ENCODE assay signal across 8 cellular contexts in genomic region chr14:35403085-35403396, GRCh38. TPM values are rescaled to one million over a fixed set of nuclear protein-coding genes. Genes with fewer than 3 reads are reported as not detected.
DNase-seq lines count a peak whose midpoint lies in the region; TF ChIP-seq lines count a peak whose summit lies in the region.

No MANE protein-coding gene starts in this region.

- no peaks in the 10 kb centered on the region for H3K27me3 ChIP-seq in OCI-LY1 (ENCODE audit: insufficient read depth, low read length)
- H3K27me3 ChIP-seq in kidney epithelial cell (ENCODE audit: control insufficient read depth, insufficient read depth, low read length) = no peaks in the 10 kb centered on the region

- no peaks in the 10 kb centered on the region for H4K20me1 ChIP-seq in OCI-LY1 (ENCODE audit: insufficient read depth, low read length)

- H3K4me1 ChIP-seq in OCI-LY1 (ENCODE audit: insufficient read depth, low read length, severe bottlenecking) = peaks cover 52% of the 10 kb centered on the region

- H3K4me2 ChIP-seq in OCI-LY1 (ENCODE audit: low read length) = peak overlapping the region; percentile 97

- no peaks in the 10 kb centered on the region for H3K9me3 ChIP-seq in OCI-LY1 (ENCODE audit: low read length)

- H3K27ac ChIP-seq in OCI-LY1 (ENCODE audit: low read depth, low read length, poor library complexity, severe bottlenecking) = peak overlapping the region; percentile 80

- H3K4me3 ChIP-seq in AG10803 (ENCODE audit: low read length) (peak overlapping the region; percentile 84), OCI-LY1 (ENCODE audit: low read depth, low read length, poor library complexity, severe bottlenecking) (peak overlapping the region; percentile 91), kidney epithelial cell (ENCODE audit: low read depth, low read length) (peak overlapping the region; percentile 95)

- TF ChIP-seq CTCF in AG10803 (conservative IDR thresholded peaks at IDR 0.05; ENCODE audit: low read length) = no peak
- TF ChIP-seq CTCF in OCI-LY1 (IDR thresholded peaks at IDR 0.05; ENCODE audit: low read length) = no peak
- TF ChIP-seq CTCF in kidney epithelial cell (IDR thresholded peaks at IDR 0.05; ENCODE audit: insufficient read depth, low read length, poor library complexity, severe bottlenecking) = no peak

- no peak for DNase-seq in AG10803 (ENCODE audit: low read depth)
- peak; percentile 62 for DNase-seq in astrocyte of the hippocampus (ENCODE audit: low read depth, low spot score)
- no peak for DNase-seq in kidney epithelial cell (ENCODE audit: low read depth)
- DNase-seq in stimulated activated CD4-positive, alpha-beta T cell treated with anti-CD3 and anti-CD28 coated beads, Interleukin-4, amount 100 ng/mL, for 48 hours (ENCODE audit: low read depth in 2 of 2) = peak; percentile 33 to 51
- DNase-seq in SIG-M5 (lab: John Stamatoyannopoulos, UW) = no peak
- DNase-seq in COLO829 (ENCODE audit: low spot score) = no peak
- no peak for DNase-seq in NCI-H774 (lab: John Stamatoyannopoulos, UW)

- peak overlapping the region; percentile 88 for H3K9ac ChIP-seq in OCI-LY1 (ENCODE audit: low read length)

- no peak overlapping the region for H2AFZ ChIP-seq in OCI-LY1 (ENCODE audit: low read length)

- H3K36me3 ChIP-seq in OCI-LY1 (ENCODE audit: insufficient read depth, low read length) (peaks cover 44% of the 10 kb centered on the region), kidney epithelial cell (ENCODE audit: control insufficient read depth, insufficient read depth, low read length) (peaks cover 3% of the 10 kb centered on the region)

- H3K79me2 ChIP-seq in OCI-LY1 (ENCODE audit: insufficient read depth, low read length) = no peaks in the 10 kb centered on the region

- no peaks in the 10 kb centered on the region for H3K9me2 ChIP-seq in OCI-LY1 (ENCODE audit: low read depth, low read length)

- H3F3A ChIP-seq in OCI-LY1 (ENCODE audit: insufficient read depth, low read length) = no peaks in the 10 kb centered on the region

RNA-seq across cellular contexts. Expression of gene NFKBIA, which starts 1.5 kb away (rescaled TPM):
- 196 and 240 TPM in 2 replicates for total RNA-seq in kidney epithelial cell

Comparison
In these comparisons a context has a peak if more than half of its experiments do, and no peak if none do; other contexts are left out.
1. DNase-seq: peak in astrocyte of the hippocampus (single experiment) and stimulated activated CD4-positive, alpha-beta T cell treated with anti-CD3 and anti-CD28 coated beads, Interleukin-4, amount 100 ng/mL, for 48 hours (2 of 2); none in AG10803 (single experiment), kidney epithelial cell (single experiment), SIG-M5 (single experiment), COLO829 (single experiment) and NCI-H774 (single experiment).
2. Peak in every context shown above with its lines, with median percentiles within 50 percentile points of each other: H3K4me3 ChIP-seq.